Comparison of ENCODE assay signal across 8 cellular contexts in genomic region chrX:140701480-140701879, GRCh38. TPM values are rescaled to one million over a fixed set of nuclear protein-coding genes. Genes with fewer than 3 reads are reported as not detected.
DNase-seq lines count a peak whose midpoint lies in the region; ATAC-seq and TF ChIP-seq lines count a peak whose summit lies in the region.

No MANE protein-coding gene starts in this region.

- no peaks in the 10 kb centered on the region for H3K4me1 Mint-ChIP-seq in endothelial cell (ENCODE audit: unreplicated experiment)

- H3K4me3 Mint-ChIP-seq in endothelial cell (ENCODE audit: unreplicated experiment) = no peak overlapping the region

- TF ChIP-seq CTCF in LNCaP clone FGC (IDR thresholded peaks at IDR 0.05; ENCODE audit: control insufficient read depth, extremely low read depth, insufficient read depth) (peak; percentile 45), endothelial cell (IDR thresholded peaks at IDR 0.05; ENCODE audit: unreplicated experiment) (peak; percentile 26)

- H3K4me3 ChIP-seq in LNCaP clone FGC (ENCODE audit: low read depth, low read length) = no peak overlapping the region

- no peaks in the 10 kb centered on the region for H3K36me3 Mint-ChIP-seq in endothelial cell (ENCODE audit: low read depth, unreplicated experiment)

- no peak for ATAC-seq in HG02840 (IDR thresholded peaks at IDR 0.05; ENCODE audit: low FRiP score, unreplicated experiment)

- no peaks in the 10 kb centered on the region for H3K27me3 Mint-ChIP-seq in endothelial cell (ENCODE audit: unreplicated experiment)

- no peaks in the 10 kb centered on the region for H3K9me3 Mint-ChIP-seq in endothelial cell (ENCODE audit: unreplicated experiment)

- DNase-seq in SIG-M5 treated with dmso at 0.1 percent for 504 hours (lab: John Stamatoyannopoulos, UW; ENCODE audit: unreplicated experiment) (peak; percentile 13), SIG-M5 (lab: John Stamatoyannopoulos, UW) (no peak), LNCaP clone FGC (ENCODE audit: low read depth) (no peak), endothelial cell (ENCODE audit: low spot score) (no peak), stromal cell of bone marrow (ENCODE audit: low read depth) (peak; percentile 6), GF-D8 (lab: John Stamatoyannopoulos, UW) (no peak), MV-4-11 (lab: John Stamatoyannopoulos, UW) (no peak)

- H3K27ac Mint-ChIP-seq in endothelial cell (ENCODE audit: unreplicated experiment) = no peak overlapping the region

RNA-seq across cellular contexts. Expression of gene LINC00632, which starts 8.1 kb away (rescaled TPM):
- total RNA-seq in endothelial cell (ENCODE audit: unreplicated experiment) = 142 TPM

Comparison
In these comparisons a context has a peak if more than half of its experiments do, and no peak if none do; other contexts are left out.
1. DNase-seq: peak in SIG-M5 treated with dmso at 0.1 percent for 504 hours (single experiment) and stromal cell of bone marrow (single experiment); none in SIG-M5 (single experiment), LNCaP clone FGC (single experiment), endothelial cell (single experiment), GF-D8 (single experiment) and MV-4-11 (single experiment).